1 cellular context compared by ENCODE assay signal in the genomic region with DNA sequence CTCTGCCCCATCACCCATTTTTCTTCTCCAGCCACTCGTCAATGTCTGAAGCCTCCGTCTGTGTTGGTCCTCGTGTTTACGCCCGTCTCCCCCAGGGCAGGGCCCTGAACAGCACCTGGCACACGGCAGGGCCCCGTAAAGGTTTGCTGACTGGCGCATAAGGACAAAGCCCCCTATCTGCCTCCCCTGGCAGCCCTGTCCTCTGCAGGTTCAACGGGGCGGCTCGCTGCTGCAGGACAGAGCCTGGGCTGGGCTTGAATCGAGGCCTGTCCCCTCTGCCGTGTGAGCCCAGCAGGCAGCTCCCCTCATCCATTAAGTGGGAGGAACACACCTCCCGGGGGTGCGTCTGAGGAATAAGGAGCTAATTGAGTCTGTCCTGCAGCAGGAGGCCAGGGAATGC.
A peak's percentile ranks its signal among the peaks of the same experiment; 100 is the strongest.
TF ChIP-seq lines count a peak whose summit lies in the region.

No MANE protein-coding gene starts in this region.

TF ChIP-seq in Ishikawa, 13 proteins besides CTCF, POLR2A, EP300 and RAD21:
- TF ChIP-seq, protein P1, sequence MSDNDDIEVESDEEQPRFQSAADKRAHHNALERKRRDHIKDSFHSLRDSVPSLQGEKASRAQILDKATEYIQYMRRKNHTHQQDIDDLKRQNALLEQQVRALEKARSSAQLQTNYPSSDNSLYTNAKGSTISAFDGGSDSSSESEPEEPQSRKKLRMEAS (IDR thresholded peaks at IDR 0.05) = no peak
- TF ChIP-seq TEAD4 (IDR thresholded peaks at IDR 0.05) (peak; percentile 27; the same call in 1 of the 2 replicates), TCF12 (IDR thresholded peaks at IDR 0.05; ENCODE audit: low read depth) (peak; percentile 28; the same call in 1 of the 2 replicates)
- TF ChIP-seq, protein P2, sequence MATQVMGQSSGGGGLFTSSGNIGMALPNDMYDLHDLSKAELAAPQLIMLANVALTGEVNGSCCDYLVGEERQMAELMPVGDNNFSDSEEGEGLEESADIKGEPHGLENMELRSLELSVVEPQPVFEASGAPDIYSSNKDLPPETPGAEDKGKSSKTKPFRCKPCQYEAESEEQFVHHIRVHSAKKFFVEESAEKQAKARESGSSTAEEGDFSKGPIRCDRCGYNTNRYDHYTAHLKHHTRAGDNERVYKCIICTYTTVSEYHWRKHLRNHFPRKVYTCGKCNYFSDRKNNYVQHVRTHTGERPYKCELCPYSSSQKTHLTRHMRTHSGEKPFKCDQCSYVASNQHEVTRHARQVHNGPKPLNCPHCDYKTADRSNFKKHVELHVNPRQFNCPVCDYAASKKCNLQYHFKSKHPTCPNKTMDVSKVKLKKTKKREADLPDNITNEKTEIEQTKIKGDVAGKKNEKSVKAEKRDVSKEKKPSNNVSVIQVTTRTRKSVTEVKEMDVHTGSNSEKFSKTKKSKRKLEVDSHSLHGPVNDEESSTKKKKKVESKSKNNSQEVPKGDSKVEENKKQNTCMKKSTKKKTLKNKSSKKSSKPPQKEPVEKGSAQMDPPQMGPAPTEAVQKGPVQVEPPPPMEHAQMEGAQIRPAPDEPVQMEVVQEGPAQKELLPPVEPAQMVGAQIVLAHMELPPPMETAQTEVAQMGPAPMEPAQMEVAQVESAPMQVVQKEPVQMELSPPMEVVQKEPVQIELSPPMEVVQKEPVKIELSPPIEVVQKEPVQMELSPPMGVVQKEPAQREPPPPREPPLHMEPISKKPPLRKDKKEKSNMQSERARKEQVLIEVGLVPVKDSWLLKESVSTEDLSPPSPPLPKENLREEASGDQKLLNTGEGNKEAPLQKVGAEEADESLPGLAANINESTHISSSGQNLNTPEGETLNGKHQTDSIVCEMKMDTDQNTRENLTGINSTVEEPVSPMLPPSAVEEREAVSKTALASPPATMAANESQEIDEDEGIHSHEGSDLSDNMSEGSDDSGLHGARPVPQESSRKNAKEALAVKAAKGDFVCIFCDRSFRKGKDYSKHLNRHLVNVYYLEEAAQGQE (IDR thresholded peaks at IDR 0.05; ENCODE audit: low read depth) = no peak
TF ChIP-seq in Ishikawa: peak in this region for 2.
